ENCODE assay signal across 8 cellular contexts in the genomic region with DNA sequence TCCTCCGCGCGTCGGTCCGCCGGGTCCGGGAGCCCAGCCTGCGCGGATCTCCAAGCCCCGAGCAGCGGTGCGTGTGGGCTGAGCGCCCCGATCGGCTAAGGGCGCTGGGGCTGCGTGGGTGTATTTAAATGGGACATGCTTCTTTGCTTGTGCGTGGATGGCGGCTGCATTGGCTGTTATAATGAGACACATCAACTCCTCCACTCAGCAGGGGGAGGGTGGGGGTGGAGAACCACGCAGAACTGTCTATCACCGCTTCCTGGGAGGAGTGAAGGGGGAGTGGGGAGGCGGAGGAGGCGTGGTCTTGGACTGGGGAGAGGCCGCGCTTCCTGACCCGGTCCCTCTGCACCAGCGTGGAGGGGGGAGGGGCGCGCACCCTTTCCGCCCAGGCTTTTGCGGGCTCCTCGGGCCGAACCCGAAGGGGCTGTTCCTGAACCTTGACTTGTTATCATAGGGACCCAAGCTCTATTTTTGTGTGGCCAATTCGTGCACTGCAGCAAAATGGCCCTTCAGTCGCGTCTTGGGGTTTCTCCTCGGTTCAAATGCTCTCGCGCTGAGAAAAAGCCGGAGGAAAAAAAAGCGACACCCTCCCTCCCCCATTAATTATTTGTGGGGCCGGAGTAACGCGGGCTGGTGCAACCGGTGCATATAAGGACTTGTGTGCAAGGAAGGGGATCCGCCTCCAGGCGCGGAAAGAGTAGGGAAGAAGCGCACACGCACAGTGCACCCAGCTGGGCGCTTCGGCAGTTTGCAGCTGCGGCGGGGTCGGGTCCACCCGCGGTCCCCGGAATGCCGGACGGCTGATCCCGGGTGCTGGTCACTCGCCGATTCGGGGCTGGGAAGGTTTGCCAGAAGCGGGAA. TPM values are rescaled to one million over a fixed set of nuclear protein-coding genes. Genes with fewer than 3 reads are reported as not detected.
DNase-seq lines count a peak whose midpoint lies in the region; ATAC-seq and TF ChIP-seq lines count a peak whose summit lies in the region.

TSS of gene TNIK (minus strand) at position 180 of the 861 bp plus-strand sequence. CDS start 342 bp downstream, outside the sequence.

- H3K4me3 ChIP-seq in BJ (ENCODE audit: low read depth, low read length) (peak within 1 kb of the TSS; percentile 85), right lobe of liver (peak within 1 kb of the TSS; percentile 72 to 88 (median 73))

- TF ChIP-seq CTCF in BJ (IDR thresholded peaks at IDR 0.05; ENCODE audit: insufficient read depth, low read depth, low read length), result peak; percentile 30; the same call in 1 of the 2 replicates
- peak; percentile 13 to 28 (median 21) for TF ChIP-seq CTCF in right lobe of liver (IDR thresholded peaks at IDR 0.05)

- ATAC-seq in HG03378 (IDR thresholded peaks at IDR 0.05; ENCODE audit: unreplicated experiment), result peak; percentile 68
- ATAC-seq in right lobe of liver, result peak; percentile 95 to 99 (median 95)

- POLR2A ChIA-PET in BJ (lab: Charles Lee), result interaction anchor here (0.6 kb wide), 2 partner anchors 183 to 691 kb away, joined by 3 to 4 read pairs; no protein-coding TSS in a partner anchor

- no peaks in the 10 kb centered on the region for H3K9me3 ChIP-seq in right lobe of liver

- 0% methylated on average over 8 of the region's 66 CpGs for WGBS in right lobe of liver (ENCODE audit: insufficient coverage, low coverage, low lambda C conversion rate, missing lambda C conversion rate)

- H3K36me3 ChIP-seq in BJ (ENCODE audit: control insufficient read depth, insufficient read depth, low read length), result no peaks in the 10 kb centered on the region
- H3K36me3 ChIP-seq in right lobe of liver, result no peaks in the 10 kb centered on the region

- CTCF ChIA-PET in BJ (lab: Yijun Ruan, JAX), result interaction anchor here (0.6 to 1.8 kb wide), 7 partner anchors 33 to 272 kb away, joined by 3 to 5 read pairs (median 3); no protein-coding TSS in a partner anchor

- TF ChIP-seq POLR2A in GM19099 (IDR thresholded peaks at IDR 0.05; ENCODE audit: extremely low read depth, insufficient read length, low read depth) (peak; percentile 75), right lobe of liver (IDR thresholded peaks at IDR 0.05) (peak; percentile 60)

- H3K4me1 ChIP-seq in right lobe of liver, result peaks cover 0 to 12% (median 3%) of the 10 kb centered on the region in 4 donors

- intact Hi-C loops in right lobe of liver (cut with DNase I), result no loop called here

- H3K27me3 ChIP-seq in BJ (ENCODE audit: control insufficient read depth, insufficient read depth, low read length) (no peaks in the 10 kb centered on the region; the same call in 1 of the 2 replicates), right lobe of liver (no peaks in the 10 kb centered on the region)

- H3K27ac ChIP-seq in right lobe of liver, result peak within 1 kb of the TSS; percentile 34 to 75 (median 49)

- DNase-seq in BJ (ENCODE audit: low read depth) (peak; percentile 44), NCI-H524 treated with DMSO at 0.1 percent for 48 hours (lab: John Stamatoyannopoulos, UW) (peak; percentile 85), dermis blood vessel endothelial cell (peak; percentile 94), right lobe of liver (peak; percentile 95 to 98 (median 97))
- peak; percentile 86 to 94 for DNase-seq in activated CD4-positive, alpha-beta T cell treated with anti-CD3 and anti-CD28 coated beads, Interleukin-2, amount 50 U/mL, for 24 hours (ENCODE audit: low read depth in 1 of 2, low spot score in 1 of 2)
- DNase-seq in stimulated activated CD4-positive, alpha-beta T cell treated with anti-CD3 and anti-CD28 coated beads, Interleukin-4, amount 100 ng/mL, for 24 hours, result peak; percentile 95

RNA-seq across cellular contexts. Expression of gene TNIK, which starts in this region (rescaled TPM):
- polyA plus RNA-seq in BJ (2011; rRNA removed), result 2.1 and 3.9 TPM in 2 replicates
- polyA minus RNA-seq in BJ (2011; rRNA and poly(A)+ RNA removed), result 2.5 and 3.6 TPM in 2 replicates
- total RNA-seq in dermis blood vessel endothelial cell, result 8.2 and 30.3 TPM in 2 replicates
- total RNA-seq in right lobe of liver, result 1 to 10 TPM; 5.2 to 8.0 (median 6.8) TPM

Comparison
In these comparisons a context has a peak if more than half of its experiments do, and no peak if none do; other contexts are left out.
1. Peak in every context shown above with its lines: DNase-seq, ATAC-seq, H3K4me3 ChIP-seq and H3K27ac ChIP-seq.
2. DNase-seq: peak in every context shown above with its lines; median percentile 97 in right lobe of liver; 95 in stimulated activated CD4-positive, alpha-beta T cell treated with anti-CD3 and anti-CD28 coated beads, Interleukin-4, amount 100 ng/mL, for 24 hours; 94 in dermis blood vessel endothelial cell; 90 in activated CD4-positive, alpha-beta T cell treated with anti-CD3 and anti-CD28 coated beads, Interleukin-2, amount 50 U/mL, for 24 hours; 85 in NCI-H524 treated with DMSO at 0.1 percent for 48 hours; 44 in BJ.